In genomic region chrX:13898084-13898483, GRCh38 we compare ENCODE assay signal across 8 cellular contexts.
A peak's percentile ranks its signal among the peaks of the same experiment; 100 is the strongest.
DNase-seq lines count a peak whose midpoint lies in the region; ATAC-seq and TF ChIP-seq lines count a peak whose summit lies in the region.

No MANE protein-coding gene starts in this region.

- ATAC-seq in GM19025 (IDR thresholded peaks at IDR 0.05; ENCODE audit: low read depth, unreplicated experiment) (peak; percentile 60), aorta (ENCODE audit: low FRiP score) (no peak), GM21367 (IDR thresholded peaks at IDR 0.05; ENCODE audit: unreplicated experiment) (no peak)

- peak; percentile 60 for DNase-seq in Ammon's horn (ENCODE audit: low spot score)
- peak; percentile 42 for DNase-seq in NCI-H82 treated with DMSO at 0.1 percent for 48 hours (lab: John Stamatoyannopoulos, UW; ENCODE audit: unreplicated experiment)
- DNase-seq in fibroblast of villous mesenchyme (ENCODE audit: low read depth): peak; percentile 19
- DNase-seq in esophagus squamous epithelium (lab: John Stamatoyannopoulos, UW): no peak
- DNase-seq in aorta: no peak
- no peak for DNase-seq in spleen

- H3K4me3 ChIP-seq in fibroblast of villous mesenchyme (ENCODE audit: low read depth, low read length) (no peak overlapping the region), esophagus squamous epithelium (no peak overlapping the region), aorta (ENCODE audit: low read length in 2 of 2) (no peak overlapping the region), spleen (no peak overlapping the region)

- H3K4me1 ChIP-seq in esophagus squamous epithelium (peaks cover 0 to 23% (median 0%) of the 10 kb centered on the region in 3 donors), aorta (ENCODE audit: control insufficient read depth in 1 of 2, insufficient read depth in 2 of 2, low read length in 2 of 2) (peaks cover 2 to 7% of the 10 kb centered on the region in 2 donors), spleen (no peaks in the 10 kb centered on the region)

- H3K27ac ChIP-seq in esophagus squamous epithelium: peak overlapping the region in 2 of 4 donors; percentile 26 to 55
- H3K27ac ChIP-seq in aorta (ENCODE audit: low read depth in 1 of 2, low read length in 2 of 2): no peak overlapping the region
- no peak overlapping the region for H3K27ac ChIP-seq in spleen

- 48 to 83% methylated on average over 1 to 3 of the region's 3 CpGs for WGBS in esophagus squamous epithelium, 2 donors
- 11 to 12% methylated on average over 3 of the region's 3 CpGs for WGBS in aorta, 2 donors
- 47 to 63% (median 56%) methylated on average over 2 to 3 of the region's 3 CpGs for WGBS in spleen, 5 donors

- intact Hi-C loops in esophagus squamous epithelium (cut with DNase I) (no loop called here), aorta (cut with DNase I) (loop anchor here (2.0 to 10.0 kb wide), 4 partner anchors 129 to 241 kb away; partner anchors contain the start of gene GEMIN8 (in 1 of the 2)), spleen (cut with DNase I; ENCODE audit: low total_unique reads) (no loop called here)

- H3K36me3 ChIP-seq in esophagus squamous epithelium: no peaks in the 10 kb centered on the region
- H3K36me3 ChIP-seq in aorta (ENCODE audit: control insufficient read depth in 1 of 2, insufficient read depth in 2 of 2, low read length in 1 of 2): no peaks in the 10 kb centered on the region
- no peaks in the 10 kb centered on the region for H3K36me3 ChIP-seq in spleen

- no peaks in the 10 kb centered on the region for H3K9me3 ChIP-seq in esophagus squamous epithelium
- no peaks in the 10 kb centered on the region for H3K9me3 ChIP-seq in aorta (ENCODE audit: control insufficient read depth, low read length)
- no peaks in the 10 kb centered on the region for H3K9me3 ChIP-seq in spleen

- TF ChIP-seq CTCF in fibroblast of villous mesenchyme (IDR thresholded peaks at IDR 0.05; ENCODE audit: insufficient read depth, low read depth, low read length) (peak; percentile 32), esophagus squamous epithelium (IDR thresholded peaks at IDR 0.05) (peak in 1 of 6 experiments; percentile 33), spleen (IDR thresholded peaks at IDR 0.05 in 8 of 11, conservative IDR thresholded peaks at IDR 0.05 in 3 of 11) (no peak)

- TF ChIP-seq POLR2A in esophagus squamous epithelium (IDR thresholded peaks at IDR 0.05): no peak
- no peak for TF ChIP-seq POLR2A in spleen (IDR thresholded peaks at IDR 0.05)

- no peaks in the 10 kb centered on the region for H3K27me3 ChIP-seq in esophagus squamous epithelium
- no peaks in the 10 kb centered on the region for H3K27me3 ChIP-seq in aorta (ENCODE audit: control insufficient read depth in 1 of 2, insufficient read depth in 2 of 2, low read length in 1 of 2)
- peaks cover 0 to 9% (median 0%) of the 10 kb centered on the region in 7 donors for H3K27me3 ChIP-seq in spleen (replicated peaks in 1 of 7)

Comparison
In these comparisons a context has a peak if more than half of its experiments do, and no peak if none do; other contexts are left out.
1. DNase-seq: peak in Ammon's horn (single experiment), NCI-H82 treated with DMSO at 0.1 percent for 48 hours (single experiment) and fibroblast of villous mesenchyme (single experiment); none in esophagus squamous epithelium (single experiment), aorta (0 of 2) and spleen (single experiment).
2. intact Hi-C loops: an anchor here in aorta (2.0 to 10.0 kb wide); none called in esophagus squamous epithelium and spleen.